In genomic region chr1:45516465-45516864, GRCh38 we compare ENCODE assay signal across 18 cellular contexts. TPM values are rescaled to one million over a fixed set of nuclear protein-coding genes. Genes with fewer than 3 reads are reported as not detected.
DNase-seq lines count a peak whose midpoint lies in the region; ATAC-seq and TF ChIP-seq lines count a peak whose summit lies in the region.
"Had no signal": no experiment of that assay in that cellular context is flagged by ENCODE, and none has a peak within 500 bp of the region (broad histone marks: within the 10 kb centered on the region; RNA-seq: fewer than 3 reads in every experiment).

No MANE protein-coding gene starts in this region.

- no peak overlapping the region for H3K4me3 ChIP-seq in PC-3 (ENCODE audit: low read length)
- H3K4me3 ChIP-seq: gastrocnemius medialis, uterus had no signal

- no peak for TF ChIP-seq CTCF in PC-3 (conservative IDR thresholded peaks at IDR 0.05; ENCODE audit: low read depth, low read length)
- TF ChIP-seq CTCF in chondrocyte (IDR thresholded peaks at IDR 0.05) = no peak
- no peak for TF ChIP-seq CTCF in progenitor cell of endocrine pancreas (IDR thresholded peaks at IDR 0.05; ENCODE audit: unreplicated experiment)

- CTCF ChIA-PET in activated CD4-positive, alpha-beta T cell treated with anti-CD3 and anti-CD28 coated beads, Interleukin-2, amount 10 ng/mL, durations not matched to agents 7 days and 5 days (lab: Charles Lee) = interaction anchor here (0.9 to 3.1 kb wide), 4 partner anchors 9 to 53 kb away, joined by 3 to 10 read pairs (median 4); partner anchors contain the start of gene AKR1A1
- CTCF ChIA-PET in PC-3 (lab: Charles Lee) = no interaction called here

- DNase-seq in activated CD4-positive, alpha-beta T cell treated with anti-CD3 and anti-CD28 coated beads, Interleukin-2, amount 10 ng/mL, durations not matched to agents 24 days and 14 days = no peak
- no peak for DNase-seq in activated CD4-positive, alpha-beta T cell treated with anti-CD3 and anti-CD28 coated beads, Interleukin-2, amount 10 ng/mL, durations not matched to agents 7 days and 5 days
- peak; percentile 38 for DNase-seq in PC-3
- no peak for DNase-seq in chondrocyte (ENCODE audit: low spot score)
- no peak for DNase-seq in progenitor cell of endocrine pancreas (ENCODE audit: low spot score, unreplicated experiment)
- no peak for DNase-seq in NCI-H1417 (lab: John Stamatoyannopoulos, UW)
- DNase-seq in HCEC 1CT = no peak
- DNase-seq: activated naive CD4-positive, alpha-beta T cell treated with Interleukin-2 at 50 U/mL for 16 hours; gastrocnemius medialis; KBM-7; left ventricle myocardium superior; NCI-H1092; NCI-H2107; stimulated activated naive CD4-positive, alpha-beta T cell; uterus had no signal

- H3K4me1 Mint-ChIP-seq in activated CD4-positive, alpha-beta T cell treated with anti-CD3 and anti-CD28 coated beads, Interleukin-2, amount 10 ng/mL, durations not matched to agents 24 days and 14 days = peaks cover 38% of the 10 kb centered on the region
- H3K4me1 Mint-ChIP-seq in activated CD4-positive, alpha-beta T cell treated with anti-CD3 and anti-CD28 coated beads, Interleukin-2, amount 10 ng/mL, durations not matched to agents 7 days and 5 days = peaks cover 30% of the 10 kb centered on the region
- H3K4me1 Mint-ChIP-seq in chondrocyte (ENCODE audit: low read depth) (peaks cover 34% of the 10 kb centered on the region), progenitor cell of endocrine pancreas (ENCODE audit: low read depth) (peaks cover 36% of the 10 kb centered on the region)

- no peaks in the 10 kb centered on the region for H3K9me3 ChIP-seq in PC-3 (ENCODE audit: low read length)
- H3K9me3 ChIP-seq: gastrocnemius medialis, uterus had no signal

- no peak overlapping the region for H3K4me3 Mint-ChIP-seq in activated CD4-positive, alpha-beta T cell treated with anti-CD3 and anti-CD28 coated beads, Interleukin-2, amount 10 ng/mL, durations not matched to agents 24 days and 14 days
- no peak overlapping the region for H3K4me3 Mint-ChIP-seq in activated CD4-positive, alpha-beta T cell treated with anti-CD3 and anti-CD28 coated beads, Interleukin-2, amount 10 ng/mL, durations not matched to agents 7 days and 5 days
- H3K4me3 Mint-ChIP-seq in chondrocyte (ENCODE audit: unreplicated experiment) (no peak overlapping the region), progenitor cell of endocrine pancreas (ENCODE audit: low read depth) (no peak overlapping the region)
- H3K4me3 Mint-ChIP-seq: CD14-positive monocyte had no signal

- no peaks in the 10 kb centered on the region for H3K9me2 ChIP-seq in PC-3 (replicated peaks; ENCODE audit: low read length)

- peaks cover 22% of the 10 kb centered on the region for H3K4me1 ChIP-seq in PC-3 (ENCODE audit: insufficient read depth, low read length)
- H3K4me1 ChIP-seq: parathyroid adenoma, uterus had no signal

- no peak overlapping the region for H3K4me2 ChIP-seq in PC-3 (ENCODE audit: low read length)

- H3K9ac ChIP-seq in PC-3 (ENCODE audit: low read length) = no peak overlapping the region
- H3K9ac ChIP-seq: parathyroid adenoma had no signal

- intact Hi-C loops in activated CD4-positive, alpha-beta T cell treated with anti-CD3 and anti-CD28 coated beads, Interleukin-2, amount 10 ng/mL, durations not matched to agents 24 days and 14 days (cut with micrococcal nuclease) = no loop called here
- intact Hi-C loops in PC-3 (cut with micrococcal nuclease) = no loop called here

- H4K20me1 ChIP-seq in PC-3 (ENCODE audit: low read length) = peaks cover 56% of the 10 kb centered on the region

- no peaks in the 10 kb centered on the region for H3K27me3 Mint-ChIP-seq in activated CD4-positive, alpha-beta T cell treated with anti-CD3 and anti-CD28 coated beads, Interleukin-2, amount 10 ng/mL, durations not matched to agents 24 days and 14 days
- H3K27me3 Mint-ChIP-seq in activated CD4-positive, alpha-beta T cell treated with anti-CD3 and anti-CD28 coated beads, Interleukin-2, amount 10 ng/mL, durations not matched to agents 7 days and 5 days = no peaks in the 10 kb centered on the region
- H3K27me3 Mint-ChIP-seq in chondrocyte (ENCODE audit: low read depth) (no peaks in the 10 kb centered on the region), progenitor cell of endocrine pancreas (no peaks in the 10 kb centered on the region)

- H3K36me3 Mint-ChIP-seq in activated CD4-positive, alpha-beta T cell treated with anti-CD3 and anti-CD28 coated beads, Interleukin-2, amount 10 ng/mL, durations not matched to agents 24 days and 14 days (ENCODE audit: low read depth) = peaks cover 70% of the 10 kb centered on the region
- H3K36me3 Mint-ChIP-seq in activated CD4-positive, alpha-beta T cell treated with anti-CD3 and anti-CD28 coated beads, Interleukin-2, amount 10 ng/mL, durations not matched to agents 7 days and 5 days (ENCODE audit: low read depth) = peaks cover 48% of the 10 kb centered on the region
- peaks cover 34% of the 10 kb centered on the region for H3K36me3 Mint-ChIP-seq in chondrocyte (ENCODE audit: low read depth)
- peaks cover 30% of the 10 kb centered on the region for H3K36me3 Mint-ChIP-seq in progenitor cell of endocrine pancreas (ENCODE audit: insufficient read depth)

- H3F3A ChIP-seq in PC-3 (ENCODE audit: low read length, unreplicated experiment) = no peaks in the 10 kb centered on the region

- peaks cover 59% of the 10 kb centered on the region for H3K36me3 ChIP-seq in PC-3 (ENCODE audit: low read depth, low read length)
- H3K36me3 ChIP-seq: uterus had no signal

- H3K9me3 Mint-ChIP-seq in activated CD4-positive, alpha-beta T cell treated with anti-CD3 and anti-CD28 coated beads, Interleukin-2, amount 10 ng/mL, durations not matched to agents 24 days and 14 days = no peaks in the 10 kb centered on the region
- H3K9me3 Mint-ChIP-seq in activated CD4-positive, alpha-beta T cell treated with anti-CD3 and anti-CD28 coated beads, Interleukin-2, amount 10 ng/mL, durations not matched to agents 7 days and 5 days = no peaks in the 10 kb centered on the region
- H3K9me3 Mint-ChIP-seq in chondrocyte (ENCODE audit: low read depth) (no peaks in the 10 kb centered on the region), progenitor cell of endocrine pancreas (ENCODE audit: low read depth) (no peaks in the 10 kb centered on the region)

- ATAC-seq in PC-3 = no peak
- ATAC-seq in GM18519 (IDR thresholded peaks at IDR 0.05; ENCODE audit: low FRiP score, unreplicated experiment) = no peak
- ATAC-seq: gastrocnemius medialis, left ventricle myocardium superior had no signal

- H2AFZ ChIP-seq in PC-3 (ENCODE audit: low read length) = no peak overlapping the region
- H2AFZ ChIP-seq: parathyroid adenoma had no signal

- H3K79me2 ChIP-seq in PC-3 (ENCODE audit: low read length) = peaks cover 65% of the 10 kb centered on the region
- H3K79me2 ChIP-seq: parathyroid adenoma had no signal

- no peak overlapping the region for H3K27ac ChIP-seq in PC-3 (ENCODE audit: low read length)
- H3K27ac ChIP-seq: parathyroid adenoma, uterus had no signal

- H3K27ac Mint-ChIP-seq in activated CD4-positive, alpha-beta T cell treated with anti-CD3 and anti-CD28 coated beads, Interleukin-2, amount 10 ng/mL, durations not matched to agents 24 days and 14 days = peak overlapping the region; percentile 12
- H3K27ac Mint-ChIP-seq in activated CD4-positive, alpha-beta T cell treated with anti-CD3 and anti-CD28 coated beads, Interleukin-2, amount 10 ng/mL, durations not matched to agents 7 days and 5 days = no peak overlapping the region
- H3K27ac Mint-ChIP-seq in chondrocyte (ENCODE audit: unreplicated experiment) (peak overlapping the region; percentile 28), progenitor cell of endocrine pancreas (peak overlapping the region; percentile 41)

- POLR2A ChIA-PET in activated CD4-positive, alpha-beta T cell treated with anti-CD3 and anti-CD28 coated beads, Interleukin-2, amount 10 ng/mL, durations not matched to agents 7 days and 5 days (lab: Charles Lee) = no interaction called here
- POLR2A ChIA-PET in PC-3 (lab: Charles Lee; ENCODE audit: unreplicated experiment) = no interaction called here

- no TSS peak for BruUV-seq in PC-3 (replicated peaks; lab: Mats Ljungman, UMichigan)

- H3K27me3 ChIP-seq in PC-3 (ENCODE audit: low read length) = no peaks in the 10 kb centered on the region
- H3K27me3 ChIP-seq: gastrocnemius medialis, uterus had no signal

RNA-seq across cellular contexts. Expression of gene PRDX1, which starts 5.2 kb away (rescaled TPM):
- total RNA-seq in activated CD4-positive, alpha-beta T cell treated with anti-CD3 and anti-CD28 coated beads, Interleukin-2, amount 10 ng/mL, durations not matched to agents 24 days and 14 days = 682 and 710 TPM in 2 replicates
- 100 to 1,000 TPM; 269 to 331 TPM for total RNA-seq in activated CD4-positive, alpha-beta T cell treated with anti-CD3 and anti-CD28 coated beads, Interleukin-2, amount 10 ng/mL, durations not matched to agents 7 days and 5 days
- 749 and 967 TPM in 2 replicates for total RNA-seq in PC-3 (2014; rRNA removed)
- total RNA-seq in chondrocyte = 291 to 523 TPM (median 297 TPM) in 3 replicates
- 308 and 331 TPM in 2 replicates for total RNA-seq in progenitor cell of endocrine pancreas

RNA-seq across cellular contexts. Expression of gene MMACHC, which starts 16.4 kb away (rescaled TPM):
- total RNA-seq in activated CD4-positive, alpha-beta T cell treated with anti-CD3 and anti-CD28 coated beads, Interleukin-2, amount 10 ng/mL, durations not matched to agents 24 days and 14 days = 9.2 and 9.9 TPM in 2 replicates
- total RNA-seq in activated CD4-positive, alpha-beta T cell treated with anti-CD3 and anti-CD28 coated beads, Interleukin-2, amount 10 ng/mL, durations not matched to agents 7 days and 5 days = 1 to 10 TPM; 6.6 to 6.7 TPM
- 6.6 and 9.2 TPM in 2 replicates for total RNA-seq in PC-3 (2014; rRNA removed)
- 4.6 to 8.9 TPM (median 5.9 TPM) in 3 replicates for total RNA-seq in chondrocyte
- 10.0 and 11.3 TPM in 2 replicates for total RNA-seq in progenitor cell of endocrine pancreas

RNA-seq across cellular contexts. Expression of gene CCDC163, which starts 16.6 kb away (rescaled TPM):
- total RNA-seq in activated CD4-positive, alpha-beta T cell treated with anti-CD3 and anti-CD28 coated beads, Interleukin-2, amount 10 ng/mL, durations not matched to agents 24 days and 14 days = 2.5 TPM in 2 replicates
- total RNA-seq in activated CD4-positive, alpha-beta T cell treated with anti-CD3 and anti-CD28 coated beads, Interleukin-2, amount 10 ng/mL, durations not matched to agents 7 days and 5 days = 1 to 10 TPM; 5.3 to 5.8 TPM
- total RNA-seq in PC-3 (2014; rRNA removed) (3.9 and 5.7 TPM in 2 replicates), chondrocyte (1.6 to 2.0 TPM (median 1.8 TPM) in 3 replicates), progenitor cell of endocrine pancreas (2.6 and 2.8 TPM in 2 replicates)

RNA-seq across cellular contexts. Expression of gene TESK2, which starts 25.5 kb away (rescaled TPM):
- total RNA-seq in activated CD4-positive, alpha-beta T cell treated with anti-CD3 and anti-CD28 coated beads, Interleukin-2, amount 10 ng/mL, durations not matched to agents 24 days and 14 days = 1.7 and 2.6 TPM in 2 replicates
- total RNA-seq in activated CD4-positive, alpha-beta T cell treated with anti-CD3 and anti-CD28 coated beads, Interleukin-2, amount 10 ng/mL, durations not matched to agents 7 days and 5 days = 1 to 10 TPM; 2.6 to 3.5 TPM
- total RNA-seq in PC-3 (2014; rRNA removed) (6.0 and 6.5 TPM in 2 replicates), chondrocyte (1.3 to 2.7 TPM (median 1.6 TPM) in 3 replicates), progenitor cell of endocrine pancreas (9.4 and 9.5 TPM in 2 replicates)

RNA-seq across cellular contexts. Expression of gene AKR1A1, which starts 34.2 kb away (rescaled TPM):
- 193 and 199 TPM in 2 replicates for total RNA-seq in activated CD4-positive, alpha-beta T cell treated with anti-CD3 and anti-CD28 coated beads, Interleukin-2, amount 10 ng/mL, durations not matched to agents 24 days and 14 days
- 100 to 1,000 TPM; 134 to 135 TPM for total RNA-seq in activated CD4-positive, alpha-beta T cell treated with anti-CD3 and anti-CD28 coated beads, Interleukin-2, amount 10 ng/mL, durations not matched to agents 7 days and 5 days
- total RNA-seq in PC-3 (2014; rRNA removed) = 86.1 and 94.9 TPM in 2 replicates
- 154 to 206 TPM (median 167 TPM) in 3 replicates for total RNA-seq in chondrocyte
- total RNA-seq in progenitor cell of endocrine pancreas = 213 and 214 TPM in 2 replicates
